27 cellular contexts compared by ENCODE assay signal in genomic region chr1:61284933-61285332, GRCh38.
DNase-seq lines count a peak whose midpoint lies in the region; ATAC-seq, FAIRE-seq and TF ChIP-seq lines count a peak whose summit lies in the region.
"Had no signal": no experiment of that assay in that cellular context is flagged by ENCODE, and none has a peak within 500 bp of the region (broad histone marks: within the 10 kb centered on the region; RNA-seq: fewer than 3 reads in every experiment).

No MANE protein-coding gene starts in this region.

- H3K27ac ChIP-seq in RWPE2 (ENCODE audit: poor library complexity, severe bottlenecking) (peak overlapping the region; percentile 89), foreskin keratinocyte (peak overlapping the region; percentile 90)
- H3K27ac ChIP-seq: heart right ventricle had no signal

- no peak for FAIRE-seq in urothelium cell line (lab: Jason Lieb, UNC)
- FAIRE-seq: colon, GM18507 had no signal

- H3K36me3 Mint-ChIP-seq in Calu3 (ENCODE audit: insufficient read depth, unreplicated experiment): peaks cover 9% of the 10 kb centered on the region
- H3K36me3 Mint-ChIP-seq: stimulated activated memory B cell treated with anti-CD40 and anti-IgM and Interleukin-4, amounts not matched to agents 10 μg/mL and 1 μg/mL and 100 μg/mL, for 72 hours had no signal

- H3K27me3 Mint-ChIP-seq in Calu3 (ENCODE audit: unreplicated experiment): no peaks in the 10 kb centered on the region

- ATAC-seq in RWPE2 (ENCODE audit: low read depth): no peak
- no peak for ATAC-seq in foreskin keratinocyte
- ATAC-seq: heart right ventricle, left colon, Panc1, sciatic nerve had no signal

- CTCF ChIA-PET in Calu3 (lab: Charles Lee): interaction anchor here (0.7 to 1.5 kb wide), 6 partner anchors 53 to 235 kb away, joined by 3 to 11 read pairs (median 4); no protein-coding TSS in a partner anchor

- H3K9me3 Mint-ChIP-seq in Calu3 (ENCODE audit: low read depth, unreplicated experiment): no peaks in the 10 kb centered on the region
- H3K9me3 Mint-ChIP-seq: activated CD4-positive, alpha-beta T cell treated with anti-CD3 and anti-CD28 coated beads, Interleukin-2, amount 10 ng/mL, durations not matched to agents 7 days and 5 days; activated T-cell treated with anti-CD3 and anti-CD28 coated beads, Interleukin-2, amount 50 U/mL, for 4 hours; stimulated activated memory B cell treated with anti-CD40 and anti-IgM and Interleukin-4, amounts not matched to agents 10 μg/mL and 1 μg/mL and 100 μg/mL, for 72 hours had no signal

- no peak overlapping the region for H3K4me3 ChIP-seq in RWPE2 (ENCODE audit: severe bottlenecking)
- H3K4me3 ChIP-seq: heart right ventricle had no signal

- H3K4me1 Mint-ChIP-seq in Calu3 (ENCODE audit: low read depth, unreplicated experiment): peaks cover 67% of the 10 kb centered on the region
- H3K4me1 Mint-ChIP-seq: activated CD4-positive, alpha-beta T cell treated with anti-CD3 and anti-CD28 coated beads, Interleukin-2, amount 10 ng/mL, durations not matched to agents 7 days and 5 days had no signal

- TF ChIP-seq CTCF in Calu3 (IDR thresholded peaks at IDR 0.05; ENCODE audit: unreplicated experiment): no peak
- TF ChIP-seq CTCF in RWPE2 (IDR thresholded peaks at IDR 0.05; ENCODE audit: poor library complexity, severe bottlenecking): no peak
- TF ChIP-seq CTCF in foreskin keratinocyte (conservative IDR thresholded peaks at IDR 0.05): no peak

- DNase-seq in Calu3 (no peak), NCI-H1092 treated with DMSO at 0.1 percent for 48 hours (lab: John Stamatoyannopoulos, UW) (peak; percentile 70), RWPE2 (ENCODE audit: low spot score) (no peak), foreskin keratinocyte (no peak), urothelium cell line (ENCODE audit: low spot score) (no peak), NCI-H187 treated with DMSO at 0.1 percent for 48 hours (lab: John Stamatoyannopoulos, UW) (no peak), HuH-7 (ENCODE audit: low spot score) (no peak), globus pallidus (ENCODE audit: low spot score) (no peak)
- DNase-seq: activated CD4-positive, alpha-beta T cell treated with anti-CD3 and anti-CD28 coated beads, Interleukin-2, amount 10 ng/mL, durations not matched to agents 7 days and 5 days; activated naive CD4-positive, alpha-beta T cell; activated T-cell treated with anti-CD3 and anti-CD28 coated beads, Interleukin-2, amount 50 U/mL, for 4 hours; Caco-2; DND-41; effector CD4-positive, alpha-beta T cell; erythroblast; heart right ventricle; Kasumi-1; left colon; NCI-H2081 treated with DMSO at 0.1 percent for 48 hours; stimulated activated CD4-positive, alpha-beta T cell treated with anti-CD3 and anti-CD28 coated beads, Interleukin-4, amount 100 ng/mL, for 24 hours; substantia nigra; T1000 had no signal

- H3K4me3 Mint-ChIP-seq in Calu3 (ENCODE audit: low read depth, unreplicated experiment): no peak overlapping the region
- H3K4me3 Mint-ChIP-seq: activated CD4-positive, alpha-beta T cell treated with anti-CD3 and anti-CD28 coated beads, Interleukin-2, amount 10 ng/mL, durations not matched to agents 7 days and 5 days; activated T-cell treated with anti-CD3 and anti-CD28 coated beads, Interleukin-2, amount 50 U/mL, for 4 hours; stimulated activated memory B cell treated with anti-CD40 and anti-IgM and Interleukin-4, amounts not matched to agents 10 μg/mL and 1 μg/mL and 100 μg/mL, for 72 hours had no signal

- no peaks in the 10 kb centered on the region for H3K36me3 ChIP-seq in RWPE2 (ENCODE audit: low read depth)
- H3K36me3 ChIP-seq: heart right ventricle had no signal

- no peaks in the 10 kb centered on the region for H3K9me3 ChIP-seq in RWPE2 (ENCODE audit: severe bottlenecking)
- H3K9me3 ChIP-seq: Caco-2, heart right ventricle had no signal

- H3K4me1 ChIP-seq in RWPE2 (ENCODE audit: insufficient read depth, poor library complexity, severe bottlenecking) (peaks cover 46% of the 10 kb centered on the region), foreskin keratinocyte (peaks cover 33% of the 10 kb centered on the region)
- H3K4me1 ChIP-seq: Caco-2 had no signal

- peak overlapping the region; percentile 60 for H3K27ac Mint-ChIP-seq in Calu3 (ENCODE audit: unreplicated experiment)
- H3K27ac Mint-ChIP-seq: activated CD4-positive, alpha-beta T cell treated with anti-CD3 and anti-CD28 coated beads, Interleukin-2, amount 10 ng/mL, durations not matched to agents 7 days and 5 days; stimulated activated memory B cell treated with anti-CD40 and anti-IgM and Interleukin-4, amounts not matched to agents 10 μg/mL and 1 μg/mL and 100 μg/mL, for 72 hours had no signal

- H3K27me3 ChIP-seq in RWPE2 (ENCODE audit: insufficient read depth, poor library complexity, severe bottlenecking) (no peaks in the 10 kb centered on the region), foreskin keratinocyte (no peaks in the 10 kb centered on the region)
- H3K27me3 ChIP-seq: heart right ventricle had no signal

- no TSS peak for BruUV-seq in Calu3 (replicated peaks; lab: Mats Ljungman, UMichigan)

- intact Hi-C loops in Calu3 (cut with micrococcal nuclease; ENCODE audit: unreplicated experiment): loop anchor here (5.0 to 10.0 kb wide), 5 partner anchors 63 to 198 kb away; no protein-coding TSS in a partner anchor
